ENCODE assay signal across 26 cellular contexts in genomic region chr10:108980869-108981268, GRCh38.
"Had no signal": no experiment of that assay in that cellular context is flagged by ENCODE, and none has a peak within 500 bp of the region (broad histone marks: within the 10 kb centered on the region; RNA-seq: fewer than 3 reads in every experiment).

No MANE protein-coding gene starts in this region.

- ATAC-seq: stimulated activated effector memory CD8-positive, alpha-beta T cell treated with anti-CD3 and anti-CD28 coated beads, Interleukin-12 subunit alpha, Interleukin-12 subunit beta, amount 100 ng/mL, for 72 hours; stimulated activated memory B cell treated with anti-CD40 and anti-IgM and Interleukin-4, amounts not matched to agents 10 μg/mL and 1 μg/mL and 100 μg/mL, for 72 hours; stimulated activated naive B cell treated with anti-CD40 and anti-IgM and Interleukin-4, amounts not matched to agents 10 μg/mL and 1 μg/mL and 100 μg/mL, for 72 hours; stimulated activated naive CD8-positive, alpha-beta T cell treated with anti-CD3 and anti-CD28 coated beads, Interleukin-15, amount 100 ng/mL, for 72 hours; stimulated activated naive CD8-positive, alpha-beta T cell treated with anti-CD3 and anti-CD28 coated beads, Interleukin-15, Interleukin-2, amounts not matched to agents 100 U/mL and 50 U/mL, for 24 hours; upper lobe of right lung had no signal

- H3K9me3 ChIP-seq: testis, thoracic aorta, thyroid gland, transverse colon, upper lobe of right lung, uterus, vagina had no signal

- H3K27ac ChIP-seq: stomach, suprapubic skin, testis, thoracic aorta, thyroid gland, tibial artery, tibial nerve, transverse colon, upper lobe of left lung, upper lobe of right lung, uterus, vagina had no signal

- DNase-seq: stimulated activated CD4-positive, alpha-beta T cell treated with anti-CD3 and anti-CD28 coated beads, Interleukin-2, amount 100 ng/mL, for 48 hours; stimulated activated CD4-positive, alpha-beta T cell treated with anti-CD3 and anti-CD28 coated beads, Interleukin-4, amount 100 ng/mL, for 1 hour; stimulated activated CD4-positive, alpha-beta T cell treated with anti-CD3 and anti-CD28 coated beads, Interleukin-4, amount 100 ng/mL, for 24 hours; stimulated activated CD4-positive, alpha-beta T cell treated with anti-CD3 and anti-CD28 coated beads, Interleukin-4, amount 100 ng/mL, for 4 hours; stimulated activated CD8-positive, alpha-beta memory T cell treated with anti-CD3 and anti-CD28 coated beads, Interleukin-4, amount 100 ng/mL, for 48 hours; stimulated activated naive B cell treated with anti-CD40 and anti-IgM and Interleukin-4, amounts not matched to agents 10 μg/mL and 1 μg/mL and 100 μg/mL, for 72 hours; stimulated activated naive CD4-positive, alpha-beta T cell; stimulated activated naive CD4-positive, alpha-beta T cell treated with Interleukin-2 at 50 U/mL for 16 hours; stimulated activated naive CD8-positive, alpha-beta T cell treated with anti-CD3 and anti-CD28 coated beads, Interleukin-15, amount 100 ng/mL, for 72 hours; stimulated activated naive CD8-positive, alpha-beta T cell treated with anti-CD3 and anti-CD28 coated beads, Interleukin-15, Interleukin-2, amounts not matched to agents 100 U/mL and 50 U/mL, for 24 hours; stomach; substantia nigra; testis; thyroid gland; tibial artery; transverse colon; trophoblast cell; upper lobe of left lung; upper lobe of right lung; uterus had no signal

- H3K4me3 ChIP-seq: stomach, suprapubic skin, testis, thoracic aorta, thyroid gland, tibial artery, tibial nerve, transverse colon, upper lobe of left lung, upper lobe of right lung, uterus, vagina had no signal

- H3K36me3 ChIP-seq: stomach, suprapubic skin, thoracic aorta, thyroid gland, tibial artery, tibial nerve, transverse colon, upper lobe of left lung, upper lobe of right lung, uterus, vagina had no signal

- H3K4me1 ChIP-seq: stomach, suprapubic skin, testis, thyroid gland, tibial artery, tibial nerve, transverse colon, upper lobe of left lung, upper lobe of right lung, uterus, vagina had no signal

- H3K27me3 ChIP-seq: stomach, suprapubic skin, testis, thyroid gland, tibial artery, tibial nerve, transverse colon, upper lobe of left lung, upper lobe of right lung, uterus, vagina had no signal
